16 cellular contexts compared by ENCODE assay signal in the genomic region with DNA sequence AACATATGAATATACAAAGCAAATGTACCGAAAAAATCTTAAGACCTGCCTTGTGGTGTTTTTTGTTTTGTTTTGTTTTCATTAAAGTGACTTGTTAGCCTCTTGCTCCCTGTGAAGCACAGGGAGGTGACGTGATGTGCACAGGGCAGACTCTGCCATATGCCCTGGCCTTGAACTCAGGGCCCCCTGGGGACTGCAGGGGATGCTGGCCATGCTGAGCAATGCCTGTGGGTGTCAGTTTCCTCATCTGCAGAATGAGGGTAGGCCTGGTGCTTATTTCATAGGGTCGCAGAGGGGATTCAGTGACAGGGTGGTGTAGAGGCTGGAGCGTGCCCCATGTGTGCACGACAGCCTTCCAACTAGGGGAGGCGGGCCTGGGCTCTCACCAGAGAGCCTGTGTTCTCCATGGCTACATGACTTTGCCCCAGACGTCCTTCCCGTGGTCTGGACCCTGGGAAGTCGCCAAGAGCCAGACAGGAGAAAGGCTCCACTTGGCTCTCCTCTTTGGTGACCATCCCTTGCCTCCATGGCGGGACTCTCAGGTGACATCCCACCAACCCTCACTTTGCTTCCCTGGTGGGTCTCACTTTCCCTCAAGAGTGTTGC. TPM values are rescaled to one million over a fixed set of nuclear protein-coding genes. Genes with fewer than 3 reads are reported as not detected.
"Had no signal": no experiment of that assay in that cellular context is flagged by ENCODE, and none has a peak within 500 bp of the region (broad histone marks: within the 10 kb centered on the region; RNA-seq: fewer than 3 reads in every experiment).

No MANE protein-coding gene starts in this region.

- H3K27ac ChIP-seq: brain microvascular endothelial cell, thoracic aorta had no signal

- H3K27me3 ChIP-seq: brain microvascular endothelial cell, foreskin keratinocyte, pancreas had no signal

- H3K4me3 Mint-ChIP-seq: activated T-helper 17 cell treated with anti-CD3 and anti-CD28 coated beads, Interleukin-2, amount 50 U/mL, for 72 hours; central memory CD8-positive, alpha-beta T cell; naive thymus-derived CD4-positive, alpha-beta T cell had no signal

- H3K36me3 Mint-ChIP-seq: naive thymus-derived CD4-positive, alpha-beta T cell had no signal

- FAIRE-seq: pancreas had no signal

- H3K4me1 Mint-ChIP-seq: activated T-helper 17 cell treated with anti-CD3 and anti-CD28 coated beads, Interleukin-2, amount 50 U/mL, for 72 hours; central memory CD8-positive, alpha-beta T cell; naive thymus-derived CD4-positive, alpha-beta T cell had no signal

- H3K9me3 ChIP-seq: pancreas, thoracic aorta had no signal

- DNase-seq: activated CD4-positive, alpha-beta T cell treated with anti-CD3 and anti-CD28 coated beads, Interleukin-2, amount 50 U/mL, for 4 hours; activated CD4-positive, CD25-positive, alpha-beta regulatory T cell treated with anti-CD3 and anti-CD28 coated beads, Interleukin-2, amount 50 U/mL, for 72 hours; activated naive CD4-positive, alpha-beta T cell treated with Interleukin-2 at 50 U/mL for 16 hours; anterior cingulate cortex; brain microvascular endothelial cell; cortex of kidney; effector CD4-positive, alpha-beta T cell; foreskin keratinocyte; naive thymus-derived CD4-positive, alpha-beta T cell; stimulated activated CD4-positive, alpha-beta T cell treated with anti-CD3 and anti-CD28 coated beads, Interleukin-12 subunit alpha, Interleukin-12 subunit beta, amount 100 ng/mL, for 4 hours; stimulated activated CD4-positive, alpha-beta T cell treated with anti-CD3 and anti-CD28 coated beads, Interleukin-2, amount 100 ng/mL, for 24 hours had no signal

- H3K27ac Mint-ChIP-seq: activated T-helper 17 cell treated with anti-CD3 and anti-CD28 coated beads, Interleukin-2, amount 50 U/mL, for 72 hours; naive thymus-derived CD4-positive, alpha-beta T cell had no signal

- H3K4me3 ChIP-seq: lung, pancreas, thoracic aorta had no signal

- ATAC-seq: activated T-helper 17 cell treated with anti-CD3 and anti-CD28 coated beads, Interleukin-2, amount 50 U/mL, for 72 hours; naive thymus-derived CD4-positive, alpha-beta T cell; pancreas had no signal

- H3K9me3 Mint-ChIP-seq: activated T-helper 17 cell treated with anti-CD3 and anti-CD28 coated beads, Interleukin-2, amount 50 U/mL, for 72 hours; central memory CD8-positive, alpha-beta T cell had no signal

- H3K36me3 ChIP-seq: brain microvascular endothelial cell, pancreas, thoracic aorta had no signal

RNA-seq across cellular contexts. Expression of a gene that starts 14.5 kb away (rescaled TPM):
- polyA plus RNA-seq: naive thymus-derived CD4-positive, alpha-beta T cell had no signal
